In genomic region chr12:21673830-21674552, GRCh38 we compare ENCODE assay signal across 4 cellular contexts. TPM values are rescaled to one million over a fixed set of nuclear protein-coding genes. Genes with fewer than 3 reads are reported as not detected.
DNase-seq lines count a peak whose midpoint lies in the region; ATAC-seq, FAIRE-seq and TF ChIP-seq lines count a peak whose summit lies in the region.
"Not testable (repeated sequence)": the region's sequence is repeated elsewhere in the genome, so short reads cannot be mapped to it uniquely, and the experiment has no call there.

No MANE protein-coding gene starts in this region.

- not testable (repeated sequence) for H3K4me1 ChIP-seq in kidney (ENCODE audit: control insufficient read depth in 1 of 2, insufficient read depth in 1 of 2, low read depth in 1 of 2, low read length in 2 of 2); HepG2 (ENCODE audit: insufficient read depth, low read length); neuronal stem cell (ENCODE audit: control insufficient read depth in 2 of 2, insufficient read depth in 1 of 2, low read depth in 1 of 2, low read length in 2 of 2)

- H2BK15ac ChIP-seq in neuronal stem cell (ENCODE audit: low read length), result not testable (repeated sequence)

- not testable (repeated sequence) for H2AFZ ChIP-seq in HepG2 (ENCODE audit: low read length); neuronal stem cell (ENCODE audit: low read length)

- not testable (repeated sequence) for H3K23ac ChIP-seq in neuronal stem cell (ENCODE audit: low read depth, low read length, poor library complexity)

- TF ChIP-seq POLR2A in HepG2 (IDR thresholded peaks at IDR 0.05; ENCODE audit: insufficient read depth in 1 of 2, low read depth in 2 of 2, low read length in 2 of 2), result not testable (repeated sequence)

- H3K27ac Mint-ChIP-seq in chondrocyte (ENCODE audit: unreplicated experiment), result not testable (repeated sequence)

- H3K27me3 Mint-ChIP-seq in chondrocyte (ENCODE audit: low read depth), result not testable (repeated sequence)

- H3K9me3 ChIP-seq in kidney (ENCODE audit: control insufficient read depth in 1 of 2, low read length in 2 of 2); HepG2 (ENCODE audit: low read length); neuronal stem cell (replicated peaks in 1 of 2; ENCODE audit: control insufficient read depth in 2 of 2, insufficient read depth in 1 of 2, low read depth in 1 of 2, low read length in 2 of 2): not testable (repeated sequence)

- not testable (repeated sequence) for H4K91ac ChIP-seq in neuronal stem cell (ENCODE audit: low read depth, low read length, poor library complexity)

- TF ChIP-seq EP300 in HepG2 (IDR thresholded peaks at IDR 0.05; ENCODE audit: low read depth in 2 of 2, low read length in 2 of 2); HepG2 (CRISPR knock-in tag; IDR thresholded peaks at IDR 0.05; ENCODE audit: borderline replicate concordance): not testable (repeated sequence)

- not testable (repeated sequence) for H3K79me2 ChIP-seq in HepG2 (ENCODE audit: insufficient read depth, low read length)

- not testable (repeated sequence) for H3K36me3 ChIP-seq in kidney (ENCODE audit: control insufficient read depth in 1 of 2, insufficient read depth in 2 of 2, low read length in 2 of 2); HepG2 (replicated peaks in 1 of 2; ENCODE audit: control insufficient read depth in 1 of 2, insufficient read depth in 2 of 2, low read length in 2 of 2); neuronal stem cell (replicated peaks in 1 of 2; ENCODE audit: control insufficient read depth in 2 of 2, insufficient read depth in 2 of 2, low read length in 2 of 2)

- intact Hi-C loops in kidney (cut with DNase I); HepG2 (cut with micrococcal nuclease; ENCODE audit: unreplicated experiment): not testable (repeated sequence)

- FAIRE-seq in kidney (lab: Jason Lieb, UNC); HepG2 (lab: Jason Lieb, UNC): not testable (repeated sequence)

- H3K4me3 Mint-ChIP-seq in chondrocyte (ENCODE audit: unreplicated experiment), result not testable (repeated sequence)

- WGBS in HepG2 (ENCODE audit: low lambda C conversion rate), result 76% methylated on average over 9 of the region's 39 CpGs
- no CpG with 5 or more reads among the region's 39 CpGs for WGBS in neuronal stem cell (ENCODE audit: extremely low coverage in 2 of 2, insufficient read length in 2 of 2, insufficient replicate concordance in 1 of 2), 2 donors

- H3K79me1 ChIP-seq in neuronal stem cell (ENCODE audit: low read depth, low read length), result not testable (repeated sequence)

- not testable (repeated sequence) for H2BK12ac ChIP-seq in neuronal stem cell (ENCODE audit: low read length)

- not testable (repeated sequence) for H3K36me3 Mint-ChIP-seq in chondrocyte (ENCODE audit: low read depth)

- H3K4me1 Mint-ChIP-seq in chondrocyte (ENCODE audit: low read depth), result peaks cover 19% of the 10 kb centered on the region

- not testable (repeated sequence) for H3K9ac ChIP-seq in kidney (ENCODE audit: low read length in 2 of 2); HepG2 (ENCODE audit: insufficient read depth, low read depth, low read length); neuronal stem cell (ENCODE audit: low read depth, low read length, poor library complexity)

- not testable (repeated sequence) for BruUV-seq in HepG2 (replicated peaks; lab: Mats Ljungman, UMichigan)

- H3K14ac ChIP-seq in neuronal stem cell (ENCODE audit: low read length), result not testable (repeated sequence)

- not testable (repeated sequence) for H3K27me3 ChIP-seq in HepG2 (ENCODE audit: control insufficient read depth in 1 of 2, insufficient read depth in 2 of 2, low read length in 2 of 2); neuronal stem cell (ENCODE audit: control insufficient read depth in 3 of 3, insufficient read depth in 3 of 3, low read depth in 1 of 3, low read length in 3 of 3)

- H3K4me2 ChIP-seq in HepG2 (ENCODE audit: low read depth, low read length); neuronal stem cell (ENCODE audit: insufficient read depth, low read length, poor library complexity, severe bottlenecking): not testable (repeated sequence)

- not testable (repeated sequence) for TF ChIP-seq RAD21 in HepG2 (CRISPR knock-in tag; IDR thresholded peaks at IDR 0.05)

- in situ Hi-C loops in HepG2 (cut with HindIII; ENCODE audit: extremely low pct_ligation_motif_present, low pct_unique_long_range_greater_than_20kb), result not testable (repeated sequence)

- not testable (repeated sequence) for H2AK5ac ChIP-seq in neuronal stem cell (ENCODE audit: low read depth, low read length)

- POLR2A ChIA-PET in HepG2 (lab: Yijun Ruan, JAX), result not testable (repeated sequence)

- not testable (repeated sequence) for H3K4me3 ChIP-seq in kidney (ENCODE audit: low read length in 2 of 2); HepG2 (replicated peaks in 1 of 3; ENCODE audit: insufficient read depth in 1 of 3, low read depth in 2 of 3, low read length in 3 of 3); neuronal stem cell (ENCODE audit: low read length in 2 of 2)

- peak overlapping the region; percentile 22 for H2BK120ac ChIP-seq in neuronal stem cell (ENCODE audit: low read depth, low read length)

- ATAC-seq in HepG2, result not testable (repeated sequence)

- H3K9me3 Mint-ChIP-seq in chondrocyte (ENCODE audit: low read depth), result not testable (repeated sequence)

- H4K20me1 ChIP-seq in HepG2 (ENCODE audit: insufficient read depth, low read length), result not testable (repeated sequence)

- not testable (repeated sequence) for TF ChIP-seq CTCF in chondrocyte (IDR thresholded peaks at IDR 0.05); kidney (IDR thresholded peaks at IDR 0.05; ENCODE audit: borderline replicate concordance, extremely low read depth, insufficient read depth); HepG2 (CRISPR knock-in tag; IDR thresholded peaks at IDR 0.05)

- H4K8ac ChIP-seq in neuronal stem cell (ENCODE audit: low read depth, low read length), result not testable (repeated sequence)

- H3K18ac ChIP-seq in neuronal stem cell (ENCODE audit: low read length), result not testable (repeated sequence)

- not testable (repeated sequence) for H3K27ac ChIP-seq in kidney (ENCODE audit: low read depth in 2 of 2, low read length in 2 of 2); HepG2 (ENCODE audit: extremely low read length, insufficient read depth, low read length); neuronal stem cell (replicated peaks; ENCODE audit: low read length)

- peak; percentile 81 for DNase-seq in chondrocyte (ENCODE audit: low spot score)
- DNase-seq in kidney, result peak; percentile 68
- not testable (repeated sequence) for DNase-seq in HepG2 (ENCODE audit: low spot score); neuronal stem cell (ENCODE audit: low spot score)

- not testable (repeated sequence) for H3K4ac ChIP-seq in neuronal stem cell (ENCODE audit: low read length)

- CTCF ChIA-PET in HepG2 (lab: Yijun Ruan, JAX; ENCODE audit: low intra/inter-chr PET ratio, low total read pairs), result not testable (repeated sequence)

- not testable (repeated sequence) for H2BK5ac ChIP-seq in neuronal stem cell (ENCODE audit: low read length)

TF ChIP-seq in HepG2, 621 proteins besides CTCF, POLR2A, EP300 and RAD21:
- peak; percentile 57 for TF ChIP-seq HNRNPK (IDR thresholded peaks at IDR 0.05; ENCODE audit: low read depth, low read length, poor library complexity, severe bottlenecking)
TF ChIP-seq in HepG2: peak in this region for 1; not testable (repeated sequence) for 620.

RNA-seq across cellular contexts. Expression of gene LDHB, which starts 16.3 kb away (rescaled TPM):
- total RNA-seq in chondrocyte (480 to 532 TPM (median 532 TPM) in 3 replicates), kidney (1,158 TPM), HepG2 (2016; rRNA removed; fragmentation: Illumina TruSeq; extraction: Trizol) (not detected in 2 replicates)
- polyA plus RNA-seq in kidney (ENCODE audit: insufficient read depth, low read depth, low replicate concordance) (2,485 TPM), HepG2 (2011; rRNA removed) (0.08 TPM in 1 of 2 replicates, not detected in the other)
- total RNA-seq in HepG2 (2016; cell fraction: cytosol; rRNA removed; fragmentation: Illumina TruSeq; extraction: Trizol; ENCODE audit: low read depth), result not detected in 2 replicates
- not detected in 2 replicates for total RNA-seq in HepG2 (2016; cell fraction: insoluble cytoplasmic fraction; rRNA removed; fragmentation: Illumina TruSeq; extraction: Trizol)
- not detected in 2 replicates for total RNA-seq in HepG2 (2016; cell fraction: membrane; rRNA removed; fragmentation: Illumina TruSeq; extraction: Trizol)
- total RNA-seq in HepG2 (2016; cell fraction: nucleus; rRNA removed; fragmentation: Illumina TruSeq; extraction: Trizol), result not detected in 2 replicates
- polyA plus RNA-seq in HepG2 (2011; cell fraction: cytosol; rRNA removed), result 10.4 and 25.8 TPM in 2 replicates
- 0.37 and 0.52 TPM in 2 replicates for polyA plus RNA-seq in HepG2 (2011; cell fraction: nucleus; rRNA removed)
- polyA plus RNA-seq in HepG2 (2012), result not detected in 2 replicates
- not detected in 2 replicates for polyA plus RNA-seq in HepG2 (2016; cell fraction: cytosol; fragmentation: Illumina TruSeq; extraction: Trizol; ENCODE audit: low read depth)
- not detected in 2 replicates for polyA plus RNA-seq in HepG2 (2016; cell fraction: insoluble cytoplasmic fraction; fragmentation: Illumina TruSeq; extraction: Trizol; ENCODE audit: low read depth)
- polyA plus RNA-seq in HepG2 (2016; cell fraction: membrane; fragmentation: Illumina TruSeq; extraction: Trizol; ENCODE audit: low read depth), result not detected in 2 replicates
- polyA plus RNA-seq in HepG2 (2016; cell fraction: nucleus; fragmentation: Illumina TruSeq; extraction: Trizol; ENCODE audit: insufficient read depth, low read depth), result not detected in 2 replicates
- polyA minus RNA-seq in HepG2 (2011; rRNA and poly(A)+ RNA removed; ENCODE audit: low replicate concordance), result 0.98 and 326 TPM in 2 replicates
- polyA minus RNA-seq in HepG2 (2011; cell fraction: cytosol; rRNA and poly(A)+ RNA removed), result 1.9 and 2.5 TPM in 2 replicates
- 0.75 and 2.4 TPM in 2 replicates for polyA minus RNA-seq in HepG2 (2011; cell fraction: nucleus; rRNA and poly(A)+ RNA removed)
- 696 TPM for polyA plus RNA-seq in neuronal stem cell (2013, experiment 1 of 2)
- 664 TPM for polyA plus RNA-seq in neuronal stem cell (2013, experiment 2 of 2)

Comparison
In these comparisons a context has a peak if more than half of its experiments do, and no peak if none do; other contexts are left out.
1. RNA of gene LDHB, which starts 16.3 kb away (total RNA-seq): 1,158 TPM in kidney (single experiment) and 480 to 532 TPM in chondrocyte; not detected in HepG2; every median in the first group is over 100 times any median in the second.